Comparison of ENCODE assay signal across 26 cellular contexts in the genomic region with DNA sequence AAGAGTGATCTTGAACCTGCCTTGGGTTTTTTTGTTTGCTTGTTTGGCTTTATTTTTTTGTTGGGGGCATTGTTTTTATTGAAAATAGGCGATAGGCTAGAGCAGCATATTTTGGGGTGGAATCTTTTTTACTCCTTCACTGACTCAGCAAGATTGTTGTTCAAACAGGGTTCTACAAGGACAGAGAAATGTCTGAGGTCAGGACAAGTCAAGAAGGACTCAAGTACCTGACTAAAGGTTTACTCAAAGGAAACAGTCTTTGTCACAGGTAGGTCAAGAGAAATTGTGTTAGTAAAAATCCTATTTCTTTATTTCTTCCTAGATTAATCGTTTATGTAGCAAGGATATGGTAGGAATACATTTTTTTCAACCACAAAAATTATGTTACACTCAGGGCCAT.
DNase-seq lines count a peak whose midpoint lies in the region; ATAC-seq, FAIRE-seq and TF ChIP-seq lines count a peak whose summit lies in the region.
"Had no signal": no experiment of that assay in that cellular context is flagged by ENCODE, and none has a peak within 500 bp of the region (broad histone marks: within the 10 kb centered on the region; RNA-seq: fewer than 3 reads in every experiment).

No MANE protein-coding gene starts in this region.

- no peaks in the 10 kb centered on the region for H3K27me3 ChIP-seq in bronchial epithelial cell (ENCODE audit: control insufficient read depth, insufficient read depth, low read length)
- no peaks in the 10 kb centered on the region for H3K27me3 ChIP-seq in upper lobe of right lung
- H3K27me3 ChIP-seq: BE2C, BLaER1 had no signal

- TF ChIP-seq POLR2A in H54 (IDR thresholded peaks at IDR 0.05; ENCODE audit: low read depth, low read length), result no peak

- H3K4me1 ChIP-seq in upper lobe of right lung, result no peaks in the 10 kb centered on the region
- H3K4me1 ChIP-seq: BE2C, BLaER1 had no signal

- intact Hi-C loops in upper lobe of right lung (cut with DNase I), result no loop called here

- DNase-seq in DMS53 (lab: John Stamatoyannopoulos, UW) (peak; percentile 19), DMS53 treated with DMSO at 0.1 percent for 48 hours (lab: John Stamatoyannopoulos, UW; ENCODE audit: unreplicated experiment) (no peak), H54 (ENCODE audit: insufficient read length, low spot score) (no peak), bronchial epithelial cell (ENCODE audit: low read depth) (peak; percentile 28), upper lobe of right lung (no peak), NCI-H526 treated with DMSO at 0.1 percent for 48 hours (lab: John Stamatoyannopoulos, UW) (no peak)
- DNase-seq in stimulated activated naive CD4-positive, alpha-beta T cell treated with Interleukin-2 at 50 U/mL for 16 hours (lab: John Stamatoyannopoulos, UW), result no peak
- DNase-seq: ACHN; BE2C; C1 segment of cervical spinal cord; CD4-positive, alpha-beta memory T cell; CD4-positive, CD25-positive, alpha-beta regulatory T cell; CD8-positive, alpha-beta memory T cell; COR-L47; DMS 273 treated with DMSO at 0.1 percent for 48 hours; DMS153; DMS79; DND-41; EL; GDM1 had no signal

- ATAC-seq in upper lobe of right lung, result peak; percentile 60
- ATAC-seq in HG03460 (IDR thresholded peaks at IDR 0.05; ENCODE audit: unreplicated experiment), result no peak
- ATAC-seq: GM12878 had no signal

- H3K4me3 ChIP-seq in bronchial epithelial cell (ENCODE audit: low read depth, low read length) (no peak overlapping the region), upper lobe of right lung (no peak overlapping the region)
- H3K4me3 ChIP-seq: BLaER1, GM12878 had no signal

- H3K36me3 ChIP-seq in bronchial epithelial cell (ENCODE audit: control insufficient read depth, insufficient read depth, low read length) (no peaks in the 10 kb centered on the region), upper lobe of right lung (no peaks in the 10 kb centered on the region)
- H3K36me3 ChIP-seq: BE2C, BLaER1 had no signal

- H3K27ac ChIP-seq in upper lobe of right lung, result no peak overlapping the region
- H3K27ac ChIP-seq: 22Rv1, BLaER1 had no signal

- no peaks in the 10 kb centered on the region for H3K9me3 ChIP-seq in upper lobe of right lung
- H3K9me3 ChIP-seq: BE2C, BLaER1 had no signal

- FAIRE-seq in H54 (lab: Jason Lieb, UNC) (peak; percentile 43), bronchial epithelial cell (lab: Jason Lieb, UNC) (no peak)
- FAIRE-seq: GM12878, GM12892, GM18507 had no signal

- TF ChIP-seq CTCF in bronchial epithelial cell (IDR thresholded peaks at IDR 0.05; ENCODE audit: insufficient read depth, low read length, severe bottlenecking) (no peak), upper lobe of right lung (IDR thresholded peaks at IDR 0.05) (no peak)

Comparison
In these comparisons a context has a peak if more than half of its experiments do, and no peak if none do; other contexts are left out.
1. DNase-seq: peak in DMS53 (single experiment) and bronchial epithelial cell (single experiment); none in DMS53 treated with DMSO at 0.1 percent for 48 hours (single experiment), H54 (single experiment), upper lobe of right lung (single experiment), stimulated activated naive CD4-positive, alpha-beta T cell treated with Interleukin-2 at 50 U/mL for 16 hours (single experiment) and NCI-H526 treated with DMSO at 0.1 percent for 48 hours (single experiment).